Comparison of ENCODE assay signal across 8 cellular contexts in genomic region chr17:79796570-79797491, GRCh38. TPM values are rescaled to one million over a fixed set of nuclear protein-coding genes. Genes with fewer than 3 reads are reported as not detected.
DNase-seq lines count a peak whose midpoint lies in the region; ATAC-seq and TF ChIP-seq lines count a peak whose summit lies in the region.

Gene CBX8, minus strand, starts transcription at chr17:79797077. Its CDS starts 79 bp downstream, at chr17:79796998.

- WGBS in mammary epithelial cell (ENCODE audit: low coverage, missing lambda C conversion rate): 2% methylated on average over 12 of the region's 92 CpGs

- H3K4me1 ChIP-seq in ACC112 (ENCODE audit: control insufficient read depth, insufficient read depth, low read length, unreplicated experiment) (peaks cover 29% of the 10 kb centered on the region), mammary epithelial cell (ENCODE audit: insufficient read depth, low read length) (peaks cover 39% of the 10 kb centered on the region)

- H3K27ac ChIP-seq in ACC112 (ENCODE audit: low read depth, low read length): peak within 1 kb of the TSS; percentile 36; the same call in 1 of the 2 replicates
- peak within 1 kb of the TSS; percentile 95 for H3K27ac ChIP-seq in VCaP
- H3K27ac ChIP-seq in mammary epithelial cell (ENCODE audit: insufficient read depth, low read depth, low read length): peak within 1 kb of the TSS; percentile 87
- H3K27ac ChIP-seq in skin epidermis: peak within 1 kb of the TSS; percentile 7 to 94 (median 85)

- in situ Hi-C loops in mammary epithelial cell (cut with MboI; ENCODE audit: low sequenced_read_pairs in 2 of 2): no loop called here

- BruUV-seq in mammary epithelial cell (replicated peaks; lab: Mats Ljungman, UMichigan): no TSS peak

- TF ChIP-seq CTCF in VCaP (conservative IDR thresholded peaks at IDR 0.05) (no peak), mammary epithelial cell (conservative IDR thresholded peaks at IDR 0.05 in 1 of 2, IDR thresholded peaks at IDR 0.05 in 1 of 2; ENCODE audit: extremely low read depth in 1 of 2, insufficient read depth in 1 of 2, low read depth in 1 of 2, low read length in 2 of 2) (peak in 1 of 2 donors; percentile 18)

- CTCF ChIA-PET in mammary epithelial cell (lab: Charles Lee; ENCODE audit: low non-redundant PET): interaction anchor here (0.5 to 1.0 kb wide), 5 partner anchors 13 to 57 kb away, joined by 3 to 7 read pairs (median 3); no protein-coding TSS in a partner anchor

- no peaks in the 10 kb centered on the region for H4K20me1 ChIP-seq in mammary epithelial cell (ENCODE audit: insufficient read depth, low read length)

- H3K4me3 ChIP-seq in ACC112 (ENCODE audit: low read depth, low read length): peak within 1 kb of the TSS; percentile 94
- H3K4me3 ChIP-seq in mammary epithelial cell (replicated peaks in 1 of 3; ENCODE audit: insufficient read depth in 1 of 3, low read depth in 2 of 3, low read length in 3 of 3): peak within 1 kb of the TSS; percentile 67 to 75 (median 73)
- peak within 1 kb of the TSS; percentile 42 to 75 (median 60) for H3K4me3 ChIP-seq in skin epidermis

- H3K9me3 ChIP-seq in mammary epithelial cell (replicated peaks; ENCODE audit: insufficient read depth, low read length): no peaks in the 10 kb centered on the region

- H3K9ac ChIP-seq in mammary epithelial cell (ENCODE audit: insufficient read depth, low read length): peak within 1 kb of the TSS; percentile 65

- peak within 1 kb of the TSS; percentile 48 for H2AFZ ChIP-seq in ACC112 (ENCODE audit: low read length, unreplicated experiment)
- H2AFZ ChIP-seq in mammary epithelial cell (ENCODE audit: low read depth, low read length): peak within 1 kb of the TSS; percentile 87

- dilution Hi-C loops in mammary epithelial cell (cut with HindIII; ENCODE audit: low sequenced_read_pairs): no loop called here

- H3K36me3 ChIP-seq in ACC112 (ENCODE audit: insufficient read depth, low read length) (no peaks in the 10 kb centered on the region), mammary epithelial cell (ENCODE audit: insufficient read depth, low read length) (no peaks in the 10 kb centered on the region)

- H3K27me3 ChIP-seq in ACC112 (ENCODE audit: insufficient read depth, low read length): peaks cover 50% of the 10 kb centered on the region
- H3K27me3 ChIP-seq in mammary epithelial cell (ENCODE audit: insufficient read depth, low read length): peaks cover 31% of the 10 kb centered on the region

- ATAC-seq in GM18870 (IDR thresholded peaks at IDR 0.05; ENCODE audit: unreplicated experiment) (peak; percentile 78), HG03108 (IDR thresholded peaks at IDR 0.05; ENCODE audit: unreplicated experiment) (peak; percentile 91)

- H3K4me2 ChIP-seq in mammary epithelial cell (ENCODE audit: insufficient read depth, low read depth, low read length): peak within 1 kb of the TSS; percentile 86

- intact Hi-C loops in mammary epithelial cell (cut with micrococcal nuclease): loop anchor here (5.0 kb wide), 1 partner anchor 40 kb away; the partner anchor contains the start of gene CBX4

- no peaks in the 10 kb centered on the region for H3K79me2 ChIP-seq in ACC112 (ENCODE audit: control insufficient read depth, insufficient read depth, low read length, unreplicated experiment)
- no peaks in the 10 kb centered on the region for H3K79me2 ChIP-seq in mammary epithelial cell (ENCODE audit: insufficient read depth, low read length)

- DNase-seq in NCI-H2196 (lab: John Stamatoyannopoulos, UW; ENCODE audit: unreplicated experiment) (peak; percentile 100), mammary epithelial cell (peak; percentile 99), iPS-NIHi11 (ENCODE audit: low spot score) (peak; percentile 91)

RNA-seq across cellular contexts. Expression of gene CBX8, which starts in this region (rescaled TPM):
- 1 to 10 TPM; 4.5 to 5.4 TPM for total RNA-seq in mammary epithelial cell
- polyA plus RNA-seq in mammary epithelial cell: 0.34 TPM
- polyA minus RNA-seq in mammary epithelial cell: not detected

Comparison
In these comparisons a context has a peak if more than half of its experiments do, and no peak if none do; other contexts are left out.
1. Peak in every context shown above with its lines: DNase-seq, ATAC-seq, H3K4me3 ChIP-seq and H3K27ac ChIP-seq.
2. H3K27ac ChIP-seq: peak in every context shown above with its lines; median percentile 95 in VCaP; 87 in mammary epithelial cell; 85 in skin epidermis; 36 in ACC112.